23 cellular contexts compared by ENCODE assay signal in genomic region chr1:154578058-154578418, GRCh38. TPM values are rescaled to one million over a fixed set of nuclear protein-coding genes. Genes with fewer than 3 reads are reported as not detected.
A peak's percentile ranks its signal among the peaks of the same experiment; 100 is the strongest.
DNase-seq lines count a peak whose midpoint lies in the region; ATAC-seq and TF ChIP-seq lines count a peak whose summit lies in the region.
"Had no signal": no experiment of that assay in that cellular context is flagged by ENCODE, and none has a peak within 500 bp of the region (broad histone marks: within the 10 kb centered on the region; RNA-seq: fewer than 3 reads in every experiment).

No MANE protein-coding gene starts in this region.

- no peak for TF ChIP-seq EP300 in SK-N-SH (IDR thresholded peaks at IDR 0.05; ENCODE audit: borderline replicate concordance in 1 of 2, low read depth in 1 of 2, low read length in 1 of 2)

- H3K79me2 ChIP-seq in SK-N-SH (ENCODE audit: insufficient read depth), result no peaks in the 10 kb centered on the region

- H3K27ac Mint-ChIP-seq in endodermal cell, result no peak overlapping the region
- peak overlapping the region; percentile 32 for H3K27ac Mint-ChIP-seq in mesothelial cell of epicardium
- H3K27ac Mint-ChIP-seq: activated B cell treated with CpG ODN at 0.5 μM for 24 hours; stimulated activated memory B cell treated with anti-CD40 and anti-IgM and Interleukin-4, amounts not matched to agents 10 μg/mL and 1 μg/mL and 100 μg/mL, for 72 hours had no signal

- H3K4me1 Mint-ChIP-seq in endodermal cell, result peaks cover 7% of the 10 kb centered on the region
- H3K4me1 Mint-ChIP-seq in mesothelial cell of epicardium, result peaks cover 16% of the 10 kb centered on the region
- H3K4me1 Mint-ChIP-seq: activated B cell treated with CpG ODN at 0.5 μM for 24 hours had no signal

- H3K4me1 ChIP-seq in SK-N-SH (ENCODE audit: control insufficient read depth in 1 of 2, insufficient read depth in 2 of 2, low read depth in 1 of 2, low read length in 1 of 2) (peaks cover 0 to 30% of the 10 kb centered on the region in 2 experiments; a peak in 2 of 4 replicates), endodermal cell (ENCODE audit: control insufficient read depth, insufficient read depth, low read length) (peaks cover 7% of the 10 kb centered on the region), uterus (no peaks in the 10 kb centered on the region)
- H3K4me1 ChIP-seq: A549, thyroid gland had no signal

- TF ChIP-seq RAD21 in SK-N-SH (IDR thresholded peaks at IDR 0.05; ENCODE audit: low read length), result no peak

- H3K27me3 ChIP-seq in SK-N-SH (ENCODE audit: insufficient read depth), result no peaks in the 10 kb centered on the region
- H3K27me3 ChIP-seq in endodermal cell (ENCODE audit: control insufficient read depth, insufficient read depth, low read length, poor library complexity, severe bottlenecking), result no peaks in the 10 kb centered on the region
- no peaks in the 10 kb centered on the region for H3K27me3 ChIP-seq in uterus
- H3K27me3 ChIP-seq: thyroid gland had no signal

- H3K36me3 ChIP-seq in SK-N-SH (replicated peaks in 1 of 2; ENCODE audit: control insufficient read depth in 1 of 2, insufficient read depth in 2 of 2, low read length in 1 of 2) (peaks cover 26 to 60% of the 10 kb centered on the region in 2 experiments), endodermal cell (ENCODE audit: control insufficient read depth, insufficient read depth, low read length) (peaks cover 59% of the 10 kb centered on the region), uterus (no peaks in the 10 kb centered on the region)

- H3K36me3 Mint-ChIP-seq in endodermal cell (ENCODE audit: low read depth) (peaks cover 45% of the 10 kb centered on the region), mesothelial cell of epicardium (peaks cover 14% of the 10 kb centered on the region)

- H3K27me3 Mint-ChIP-seq in endodermal cell (ENCODE audit: insufficient read depth) (no peaks in the 10 kb centered on the region), mesothelial cell of epicardium (ENCODE audit: low read depth) (peaks cover 1% of the 10 kb centered on the region)
- H3K27me3 Mint-ChIP-seq: activated naive CD8-positive, alpha-beta T cell treated with anti-CD3 and anti-CD28 coated beads, Interleukin-2, amount 10 ng/mL, durations not matched to agents 7 days and 5 days; IgD-negative memory B cell had no signal

- no peak overlapping the region for H2AFZ ChIP-seq in SK-N-SH (ENCODE audit: low read depth)

- H3K9me2 ChIP-seq in SK-N-SH, result no peaks in the 10 kb centered on the region

- H3K9ac ChIP-seq in SK-N-SH, result no peak overlapping the region
- no peak overlapping the region for H3K9ac ChIP-seq in endodermal cell (ENCODE audit: extremely low read depth, low read length, poor library complexity, severe bottlenecking)

- 43% methylated on average over 3 of the region's 6 CpGs for WGBS in SK-N-SH (ENCODE audit: low lambda C conversion rate)
- 88 to 94% methylated on average over 6 of the region's 6 CpGs for WGBS in endodermal cell (ENCODE audit: insufficient coverage in 1 of 2, insufficient read length in 1 of 2), 2 experiments

- H3K9me3 Mint-ChIP-seq in endodermal cell, result no peaks in the 10 kb centered on the region
- H3K9me3 Mint-ChIP-seq in mesothelial cell of epicardium, result no peaks in the 10 kb centered on the region
- H3K9me3 Mint-ChIP-seq: activated B cell treated with CpG ODN at 0.5 μM for 24 hours; activated naive CD8-positive, alpha-beta T cell treated with anti-CD3 and anti-CD28 coated beads, Interleukin-2, amount 10 ng/mL, durations not matched to agents 7 days and 5 days; IgD-negative memory B cell; naive thymus-derived CD8-positive, alpha-beta T cell; stimulated activated memory B cell treated with anti-CD40 and anti-IgM and Interleukin-4, amounts not matched to agents 10 μg/mL and 1 μg/mL and 100 μg/mL, for 72 hours had no signal

- H3K4me2 ChIP-seq in SK-N-SH, result no peak overlapping the region
- H3K4me2 ChIP-seq: A549 had no signal

- H3K27ac ChIP-seq in SK-N-SH (ENCODE audit: low read depth in 2 of 2, low read length in 1 of 2), result peak overlapping the region in 1 of 2 experiments; percentile 53; a peak in 1 of 4 replicates
- H3K27ac ChIP-seq in endodermal cell (ENCODE audit: low read depth, low read length), result no peak overlapping the region
- H3K27ac ChIP-seq in uterus, result peak overlapping the region; percentile 12 to 14
- H3K27ac ChIP-seq: A549, epithelial cell of prostate, thyroid gland had no signal

- H3K4me3 ChIP-seq in SK-N-SH (ENCODE audit: low read depth in 2 of 2, low read length in 1 of 2) (no peak overlapping the region), endodermal cell (ENCODE audit: low read length) (no peak overlapping the region), uterus (no peak overlapping the region)
- H3K4me3 ChIP-seq: A549, thyroid gland had no signal

- H4K20me1 ChIP-seq in SK-N-SH (ENCODE audit: insufficient read depth), result 0 out of 2 replicates have a peak, but pooled peaks cover under 1% of the 10 kb centered on the region

- ATAC-seq in SK-N-SH treated with all-trans-retinoic acid at 6 μM for 48 hours, result 0 out of 3 replicates have a peak, but pooled peaks have one; percentile 1
- no peak for ATAC-seq in HG03571 (IDR thresholded peaks at IDR 0.05; ENCODE audit: unreplicated experiment)
- ATAC-seq: A549; stimulated activated memory B cell treated with anti-CD40 and anti-IgM and Interleukin-4, amounts not matched to agents 10 μg/mL and 1 μg/mL and 100 μg/mL, for 72 hours had no signal

- no peak for TF ChIP-seq POLR2A in uterus (IDR thresholded peaks at IDR 0.05)

- CTCF ChIA-PET in SK-N-SH (lab: Yijun Ruan, JAX), result interaction anchor here (0.9 to 3.5 kb wide), 4 partner anchors 11 to 44 kb away, joined by 3 to 11 read pairs (median 6); partner anchors contain the start of gene CHRNB2

- intact Hi-C loops in uterus (cut with DNase I; ENCODE audit: low total_unique reads), result loop anchor here (10.0 kb wide), 1 partner anchor 307 kb away; no protein-coding TSS in a partner anchor

- no peaks in the 10 kb centered on the region for H3F3A ChIP-seq in SK-N-SH (replicated peaks; ENCODE audit: insufficient read depth)

- H3K9me3 ChIP-seq in SK-N-SH (no peaks in the 10 kb centered on the region), endodermal cell (ENCODE audit: control insufficient read depth, low read length) (no peaks in the 10 kb centered on the region), uterus (no peaks in the 10 kb centered on the region)
- H3K9me3 ChIP-seq: A549, thyroid gland had no signal

- TF ChIP-seq CTCF in SK-N-SH (IDR thresholded peaks at IDR 0.05) (no peak), endodermal cell (conservative IDR thresholded peaks at IDR 0.05) (no peak), mesothelial cell of epicardium (IDR thresholded peaks at IDR 0.05; ENCODE audit: unreplicated experiment) (no peak), uterus (IDR thresholded peaks at IDR 0.05) (no peak)

- H3K4me3 Mint-ChIP-seq in endodermal cell (no peak overlapping the region), mesothelial cell of epicardium (no peak overlapping the region)
- H3K4me3 Mint-ChIP-seq: activated B cell treated with CpG ODN at 0.5 μM for 24 hours; activated naive CD8-positive, alpha-beta T cell treated with anti-CD3 and anti-CD28 coated beads, Interleukin-2, amount 10 ng/mL, durations not matched to agents 7 days and 5 days; IgD-negative memory B cell; naive thymus-derived CD8-positive, alpha-beta T cell; stimulated activated memory B cell treated with anti-CD40 and anti-IgM and Interleukin-4, amounts not matched to agents 10 μg/mL and 1 μg/mL and 100 μg/mL, for 72 hours had no signal

- POLR2A ChIA-PET in SK-N-SH (lab: Yijun Ruan, JAX), result interaction anchor here (1.3 to 3.0 kb wide), 2 partner anchors 10 to 19 kb away, joined by 4 to 13 read pairs; partner anchors contain the start of gene CHRNB2

- DNase-seq in SK-N-SH, result no peak
- peak; percentile 26 for DNase-seq in endodermal cell
- DNase-seq in mesothelial cell of epicardium (ENCODE audit: low spot score in 2 of 2, unreplicated experiment in 2 of 2), result no peak
- no peak for DNase-seq in uterus
- DNase-seq in globus pallidus (ENCODE audit: low spot score), result no peak
- no peak for DNase-seq in GDM1 (lab: John Stamatoyannopoulos, UW)
- DNase-seq: activated B cell treated with CpG ODN at 0.5 μM for 24 hours; activated naive CD8-positive, alpha-beta T cell treated with anti-CD3 and anti-CD28 coated beads, Interleukin-2, amount 10 ng/mL, durations not matched to agents 7 days and 5 days; DMS53; H7; mammary epithelial cell; NCI-H2081 treated with DMSO at 0.1 percent for 48 hours; NCI-H510A; SHP77 treated with DMSO at 0.1 percent for 48 hours; T-helper 2 cell; thyroid gland had no signal

TF ChIP-seq in SK-N-SH, 30 proteins besides CTCF, POLR2A, EP300 and RAD21 (continues in another document):
- TF ChIP-seq GATA2 (CRISPR knock-in tag; IDR thresholded peaks at IDR 0.05), result no peak
- no peak for TF ChIP-seq EZH2phosphoT487 (IDR thresholded peaks at IDR 0.05; ENCODE audit: borderline replicate concordance, low read depth)
- no peak for TF ChIP-seq RXRA (IDR thresholded peaks at IDR 0.05; ENCODE audit: borderline replicate concordance, low read depth)
- no peak for TF ChIP-seq TAF1 (IDR thresholded peaks at IDR 0.05; ENCODE audit: borderline replicate concordance, low read depth, low read length)

RNA-seq across cellular contexts. Expression of gene CHRNB2, which starts 10.5 kb away (rescaled TPM):
- 0.64 and 0.93 TPM in 2 replicates for polyA plus RNA-seq in SK-N-SH (2012; rRNA removed)
- polyA plus RNA-seq in SK-N-SH (2012; cell fraction: cytosol; rRNA removed), result 0.68 and 1.2 TPM in 2 replicates
- polyA plus RNA-seq in SK-N-SH (2012; cell fraction: nucleus; rRNA removed), result 0.76 and 0.85 TPM in 2 replicates
- under 1 TPM; 0.18 to 0.55 TPM for total RNA-seq in endodermal cell
- polyA plus RNA-seq in endodermal cell (2013, experiment 1 of 2), result 3.6 TPM
- polyA plus RNA-seq in endodermal cell (2013, experiment 2 of 2), result 3.1 TPM
- 0.31 to 0.58 TPM (median 0.45 TPM) in 3 replicates for total RNA-seq in mesothelial cell of epicardium
- total RNA-seq in uterus, result 1 to 10 TPM in 1 of 4 donors, not detected in 3; 1.1 TPM
- total RNA-seq: activated B cell treated with CpG ODN at 0.5 μM for 24 hours; activated naive CD8-positive, alpha-beta T cell treated with anti-CD3 and anti-CD28 coated beads, Interleukin-2, amount 10 ng/mL, durations not matched to agents 7 days and 5 days; naive thymus-derived CD8-positive, alpha-beta T cell had no signal

RNA-seq across cellular contexts. Expression of gene UBE2Q1, which starts 19.6 kb away (rescaled TPM):
- polyA plus RNA-seq in SK-N-SH (2012; rRNA removed), result 12.5 and 15.2 TPM in 2 replicates
- 21.4 and 26.0 TPM in 2 replicates for polyA plus RNA-seq in SK-N-SH (2012; cell fraction: cytosol; rRNA removed)
- polyA plus RNA-seq in SK-N-SH (2012; cell fraction: nucleus; rRNA removed), result 11.6 and 19.2 TPM in 2 replicates
- total RNA-seq in endodermal cell (10 to 100 TPM; 83.0 to 94.7 TPM), mesothelial cell of epicardium (56.8 to 60.1 TPM (median 57.6 TPM) in 3 replicates), uterus (10 to 100 TPM in 3 of 4 donors, 1 to 10 TPM in 1; 5.4 to 69.7 (median 28.4) TPM)
- 80.8 TPM for polyA plus RNA-seq in endodermal cell (2013, experiment 1 of 2)
- 55.1 TPM for polyA plus RNA-seq in endodermal cell (2013, experiment 2 of 2)

RNA-seq across cellular contexts. Expression of gene ADAR, which starts 29.9 kb away (rescaled TPM):
- polyA plus RNA-seq in SK-N-SH (2012; rRNA removed), result 61.1 and 87.9 TPM in 2 replicates
- 41.4 and 50.1 TPM in 2 replicates for polyA plus RNA-seq in SK-N-SH (2012; cell fraction: cytosol; rRNA removed)
- polyA plus RNA-seq in SK-N-SH (2012; cell fraction: nucleus; rRNA removed), result 127 and 151 TPM in 2 replicates
- total RNA-seq in endodermal cell (100 to 1,000 TPM; 148 to 166 TPM), mesothelial cell of epicardium (224 to 232 TPM (median 229 TPM) in 3 replicates), uterus (100 to 1,000 TPM in 3 of 4 donors, 10 to 100 TPM in 1; 50.9 to 212 (median 101) TPM)
- 90.5 TPM for polyA plus RNA-seq in endodermal cell (2013, experiment 1 of 2)
- 91.7 TPM for polyA plus RNA-seq in endodermal cell (2013, experiment 2 of 2)
